1 cellular context compared by ENCODE assay signal in the genomic region with DNA sequence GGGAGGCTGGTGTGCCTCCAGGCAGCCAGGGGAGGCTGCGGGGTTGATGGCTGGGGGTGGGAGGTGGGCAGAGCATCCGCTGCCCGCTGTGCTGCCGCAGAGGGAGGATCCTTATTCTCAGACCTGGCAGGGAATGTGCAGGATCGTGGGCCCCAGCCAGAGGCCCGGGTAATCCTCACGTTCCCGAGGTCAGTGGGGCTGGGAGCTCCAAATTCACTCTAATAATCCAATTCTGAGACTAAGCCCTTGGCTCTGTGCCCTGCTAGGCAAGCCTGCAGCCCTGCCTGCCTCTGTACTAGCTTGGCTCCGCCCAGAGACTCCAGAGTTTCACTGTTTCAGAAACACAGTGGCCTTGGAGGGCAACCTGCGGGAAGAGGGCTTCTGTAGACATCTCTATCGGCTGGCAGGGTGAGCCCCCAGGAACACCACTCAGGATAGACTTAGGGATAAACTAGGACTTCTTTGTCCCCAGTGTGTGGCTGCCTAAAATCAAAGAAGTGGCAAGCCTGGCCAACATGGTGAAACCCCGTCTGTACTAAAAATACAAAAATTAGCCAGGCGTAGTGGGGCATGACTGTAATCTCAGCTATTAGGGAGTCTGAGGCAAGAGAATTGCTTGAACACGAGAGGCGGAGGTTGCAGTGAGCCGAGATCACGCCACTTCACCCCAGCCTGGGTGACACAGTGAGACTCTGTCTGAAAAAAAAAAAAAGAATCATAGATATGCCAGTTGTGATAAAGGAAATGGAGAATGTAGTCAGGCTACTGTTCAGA.
TF ChIP-seq lines count a peak whose summit lies in the region.

No MANE protein-coding gene starts in this region.

TF ChIP-seq in GM12878, 131 proteins besides CTCF, POLR2A, EP300 and RAD21 (continued from another document):
- TF ChIP-seq, protein P1, sequence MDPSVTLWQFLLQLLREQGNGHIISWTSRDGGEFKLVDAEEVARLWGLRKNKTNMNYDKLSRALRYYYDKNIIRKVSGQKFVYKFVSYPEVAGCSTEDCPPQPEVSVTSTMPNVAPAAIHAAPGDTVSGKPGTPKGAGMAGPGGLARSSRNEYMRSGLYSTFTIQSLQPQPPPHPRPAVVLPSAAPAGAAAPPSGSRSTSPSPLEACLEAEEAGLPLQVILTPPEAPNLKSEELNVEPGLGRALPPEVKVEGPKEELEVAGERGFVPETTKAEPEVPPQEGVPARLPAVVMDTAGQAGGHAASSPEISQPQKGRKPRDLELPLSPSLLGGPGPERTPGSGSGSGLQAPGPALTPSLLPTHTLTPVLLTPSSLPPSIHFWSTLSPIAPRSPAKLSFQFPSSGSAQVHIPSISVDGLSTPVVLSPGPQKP (IDR thresholded peaks at IDR 0.05; ENCODE audit: low read depth, low read length): no peak
- no peak for TF ChIP-seq YY1 (IDR thresholded peaks at IDR 0.05; ENCODE audit: low read depth, low read length)
- no peak for TF ChIP-seq SMAD5 (IDR thresholded peaks at IDR 0.05; ENCODE audit: low read depth)
- TF ChIP-seq IKZF1 (conservative IDR thresholded peaks at IDR 0.05): peak; percentile 88
- peak; percentile 59; the same call in 1 of the 2 replicates for TF ChIP-seq BACH1 (IDR thresholded peaks at IDR 0.05; ENCODE audit: borderline replicate concordance)
- TF ChIP-seq, protein P2, sequence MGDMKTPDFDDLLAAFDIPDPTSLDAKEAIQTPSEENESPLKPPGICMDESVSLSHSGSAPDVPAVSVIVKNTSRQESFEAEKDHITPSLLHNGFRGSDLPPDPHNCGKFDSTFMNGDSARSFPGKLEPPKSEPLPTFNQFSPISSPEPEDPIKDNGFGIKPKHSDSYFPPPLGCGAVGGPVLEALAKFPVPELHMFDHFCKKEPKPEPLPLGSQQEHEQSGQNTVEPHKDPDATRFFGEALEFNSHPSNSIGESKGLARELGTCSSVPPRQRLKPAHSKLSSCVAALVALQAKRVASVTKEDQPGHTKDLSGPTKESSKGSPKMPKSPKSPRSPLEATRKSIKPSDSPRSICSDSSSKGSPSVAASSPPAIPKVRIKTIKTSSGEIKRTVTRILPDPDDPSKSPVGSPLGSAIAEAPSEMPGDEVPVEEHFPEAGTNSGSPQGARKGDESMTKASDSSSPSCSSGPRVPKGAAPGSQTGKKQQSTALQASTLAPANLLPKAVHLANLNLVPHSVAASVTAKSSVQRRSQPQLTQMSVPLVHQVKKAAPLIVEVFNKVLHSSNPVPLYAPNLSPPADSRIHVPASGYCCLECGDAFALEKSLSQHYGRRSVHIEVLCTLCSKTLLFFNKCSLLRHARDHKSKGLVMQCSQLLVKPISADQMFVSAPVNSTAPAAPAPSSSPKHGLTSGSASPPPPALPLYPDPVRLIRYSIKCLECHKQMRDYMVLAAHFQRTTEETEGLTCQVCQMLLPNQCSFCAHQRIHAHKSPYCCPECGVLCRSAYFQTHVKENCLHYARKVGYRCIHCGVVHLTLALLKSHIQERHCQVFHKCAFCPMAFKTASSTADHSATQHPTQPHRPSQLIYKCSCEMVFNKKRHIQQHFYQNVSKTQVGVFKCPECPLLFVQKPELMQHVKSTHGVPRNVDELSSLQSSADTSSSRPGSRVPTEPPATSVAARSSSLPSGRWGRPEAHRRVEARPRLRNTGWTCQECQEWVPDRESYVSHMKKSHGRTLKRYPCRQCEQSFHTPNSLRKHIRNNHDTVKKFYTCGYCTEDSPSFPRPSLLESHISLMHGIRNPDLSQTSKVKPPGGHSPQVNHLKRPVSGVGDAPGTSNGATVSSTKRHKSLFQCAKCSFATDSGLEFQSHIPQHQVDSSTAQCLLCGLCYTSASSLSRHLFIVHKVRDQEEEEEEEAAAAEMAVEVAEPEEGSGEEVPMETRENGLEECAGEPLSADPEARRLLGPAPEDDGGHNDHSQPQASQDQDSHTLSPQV (IDR thresholded peaks at IDR 0.05): no peak
- TF ChIP-seq JUND (IDR thresholded peaks at IDR 0.05; ENCODE audit: low read depth, low read length): no peak
- TF ChIP-seq BHLHE40 (IDR thresholded peaks at IDR 0.05; ENCODE audit: borderline replicate concordance in 1 of 2, low read depth in 2 of 2, low read length in 1 of 2): peak; percentile 89 to 94
- TF ChIP-seq, protein P3, sequence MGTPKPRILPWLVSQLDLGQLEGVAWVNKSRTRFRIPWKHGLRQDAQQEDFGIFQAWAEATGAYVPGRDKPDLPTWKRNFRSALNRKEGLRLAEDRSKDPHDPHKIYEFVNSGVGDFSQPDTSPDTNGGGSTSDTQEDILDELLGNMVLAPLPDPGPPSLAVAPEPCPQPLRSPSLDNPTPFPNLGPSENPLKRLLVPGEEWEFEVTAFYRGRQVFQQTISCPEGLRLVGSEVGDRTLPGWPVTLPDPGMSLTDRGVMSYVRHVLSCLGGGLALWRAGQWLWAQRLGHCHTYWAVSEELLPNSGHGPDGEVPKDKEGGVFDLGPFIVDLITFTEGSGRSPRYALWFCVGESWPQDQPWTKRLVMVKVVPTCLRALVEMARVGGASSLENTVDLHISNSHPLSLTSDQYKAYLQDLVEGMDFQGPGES (IDR thresholded peaks at IDR 0.05): no peak
- 0 out of 2 replicates have a peak, but pooled peaks have one; percentile 25 for TF ChIP-seq CREB1 (IDR thresholded peaks at IDR 0.05; ENCODE audit: low read depth)
- TF ChIP-seq POLR2AphosphoS5 (IDR thresholded peaks at IDR 0.05; ENCODE audit: low read length): peak; percentile 45; the same call in 1 of the 2 replicates
- TF ChIP-seq NFIC (IDR thresholded peaks at IDR 0.05; ENCODE audit: low read depth, low read length): 0 out of 2 replicates have a peak, but pooled peaks have one; percentile 13
- no peak for TF ChIP-seq CHD1 (IDR thresholded peaks at IDR 0.05; ENCODE audit: low read depth, low read length)
- no peak for TF ChIP-seq BRCA1 (IDR thresholded peaks at IDR 0.05; ENCODE audit: low read depth, low read length)
- no peak for TF ChIP-seq IRF4 (IDR thresholded peaks at IDR 0.05; ENCODE audit: low read depth, low read length)
- TF ChIP-seq SP1 (IDR thresholded peaks at IDR 0.05; ENCODE audit: low read depth, low read length): no peak
- no peak for TF ChIP-seq HDAC6 (IDR thresholded peaks at IDR 0.05; ENCODE audit: unreplicated experiment)
- TF ChIP-seq, protein P4, sequence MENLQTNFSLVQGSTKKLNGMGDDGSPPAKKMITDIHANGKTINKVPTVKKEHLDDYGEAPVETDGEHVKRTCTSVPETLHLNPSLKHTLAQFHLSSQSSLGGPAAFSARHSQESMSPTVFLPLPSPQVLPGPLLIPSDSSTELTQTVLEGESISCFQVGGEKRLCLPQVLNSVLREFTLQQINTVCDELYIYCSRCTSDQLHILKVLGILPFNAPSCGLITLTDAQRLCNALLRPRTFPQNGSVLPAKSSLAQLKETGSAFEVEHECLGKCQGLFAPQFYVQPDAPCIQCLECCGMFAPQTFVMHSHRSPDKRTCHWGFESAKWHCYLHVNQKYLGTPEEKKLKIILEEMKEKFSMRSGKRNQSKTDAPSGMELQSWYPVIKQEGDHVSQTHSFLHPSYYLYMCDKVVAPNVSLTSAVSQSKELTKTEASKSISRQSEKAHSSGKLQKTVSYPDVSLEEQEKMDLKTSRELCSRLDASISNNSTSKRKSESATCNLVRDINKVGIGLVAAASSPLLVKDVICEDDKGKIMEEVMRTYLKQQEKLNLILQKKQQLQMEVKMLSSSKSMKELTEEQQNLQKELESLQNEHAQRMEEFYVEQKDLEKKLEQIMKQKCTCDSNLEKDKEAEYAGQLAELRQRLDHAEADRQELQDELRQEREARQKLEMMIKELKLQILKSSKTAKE (IDR thresholded peaks at IDR 0.05; ENCODE audit: low read depth, poor library complexity, severe bottlenecking): peak; percentile 93
- TF ChIP-seq SMC3 (IDR thresholded peaks at IDR 0.05; ENCODE audit: borderline replicate concordance, low read length): no peak
- TF ChIP-seq FOXM1 (IDR thresholded peaks at IDR 0.05; ENCODE audit: low read depth, low read length): no peak
- TF ChIP-seq POLR2AphosphoS2 (IDR thresholded peaks at IDR 0.05; ENCODE audit: low read depth, low read length): no peak
- no peak for TF ChIP-seq RELA (IDR thresholded peaks at IDR 0.05; ENCODE audit: borderline replicate concordance, partially characterized antibody)
- TF ChIP-seq SUZ12 (IDR thresholded peaks at IDR 0.05; ENCODE audit: unreplicated experiment): no peak
- TF ChIP-seq, protein P5, sequence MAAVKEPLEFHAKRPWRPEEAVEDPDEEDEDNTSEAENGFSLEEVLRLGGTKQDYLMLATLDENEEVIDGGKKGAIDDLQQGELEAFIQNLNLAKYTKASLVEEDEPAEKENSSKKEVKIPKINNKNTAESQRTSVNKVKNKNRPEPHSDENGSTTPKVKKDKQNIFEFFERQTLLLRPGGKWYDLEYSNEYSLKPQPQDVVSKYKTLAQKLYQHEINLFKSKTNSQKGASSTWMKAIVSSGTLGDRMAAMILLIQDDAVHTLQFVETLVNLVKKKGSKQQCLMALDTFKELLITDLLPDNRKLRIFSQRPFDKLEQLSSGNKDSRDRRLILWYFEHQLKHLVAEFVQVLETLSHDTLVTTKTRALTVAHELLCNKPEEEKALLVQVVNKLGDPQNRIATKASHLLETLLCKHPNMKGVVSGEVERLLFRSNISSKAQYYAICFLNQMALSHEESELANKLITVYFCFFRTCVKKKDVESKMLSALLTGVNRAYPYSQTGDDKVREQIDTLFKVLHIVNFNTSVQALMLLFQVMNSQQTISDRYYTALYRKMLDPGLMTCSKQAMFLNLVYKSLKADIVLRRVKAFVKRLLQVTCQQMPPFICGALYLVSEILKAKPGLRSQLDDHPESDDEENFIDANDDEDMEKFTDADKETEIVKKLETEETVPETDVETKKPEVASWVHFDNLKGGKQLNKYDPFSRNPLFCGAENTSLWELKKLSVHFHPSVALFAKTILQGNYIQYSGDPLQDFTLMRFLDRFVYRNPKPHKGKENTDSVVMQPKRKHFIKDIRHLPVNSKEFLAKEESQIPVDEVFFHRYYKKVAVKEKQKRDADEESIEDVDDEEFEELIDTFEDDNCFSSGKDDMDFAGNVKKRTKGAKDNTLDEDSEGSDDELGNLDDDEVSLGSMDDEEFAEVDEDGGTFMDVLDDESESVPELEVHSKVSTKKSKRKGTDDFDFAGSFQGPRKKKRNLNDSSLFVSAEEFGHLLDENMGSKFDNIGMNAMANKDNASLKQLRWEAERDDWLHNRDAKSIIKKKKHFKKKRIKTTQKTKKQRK (IDR thresholded peaks at IDR 0.05; ENCODE audit: low read depth, low read length): no peak
- no peak for TF ChIP-seq EZH2 (IDR thresholded peaks at IDR 0.05; ENCODE audit: borderline replicate concordance, control insufficient read depth, low read depth, low read length)
- no peak for TF ChIP-seq SMAD1 (IDR thresholded peaks at IDR 0.05; ENCODE audit: low read depth, partially characterized antibody)
- TF ChIP-seq ZZZ3 (IDR thresholded peaks at IDR 0.05; ENCODE audit: control insufficient read depth, insufficient read length, low read depth): no peak
- peak; percentile 71 for TF ChIP-seq SREBF2 (IDR thresholded peaks at IDR 0.05; ENCODE audit: low read length)
TF ChIP-seq in GM12878: peak in this region for 30.
